Comparison of ENCODE assay signal across 8 cellular contexts in the genomic region with DNA sequence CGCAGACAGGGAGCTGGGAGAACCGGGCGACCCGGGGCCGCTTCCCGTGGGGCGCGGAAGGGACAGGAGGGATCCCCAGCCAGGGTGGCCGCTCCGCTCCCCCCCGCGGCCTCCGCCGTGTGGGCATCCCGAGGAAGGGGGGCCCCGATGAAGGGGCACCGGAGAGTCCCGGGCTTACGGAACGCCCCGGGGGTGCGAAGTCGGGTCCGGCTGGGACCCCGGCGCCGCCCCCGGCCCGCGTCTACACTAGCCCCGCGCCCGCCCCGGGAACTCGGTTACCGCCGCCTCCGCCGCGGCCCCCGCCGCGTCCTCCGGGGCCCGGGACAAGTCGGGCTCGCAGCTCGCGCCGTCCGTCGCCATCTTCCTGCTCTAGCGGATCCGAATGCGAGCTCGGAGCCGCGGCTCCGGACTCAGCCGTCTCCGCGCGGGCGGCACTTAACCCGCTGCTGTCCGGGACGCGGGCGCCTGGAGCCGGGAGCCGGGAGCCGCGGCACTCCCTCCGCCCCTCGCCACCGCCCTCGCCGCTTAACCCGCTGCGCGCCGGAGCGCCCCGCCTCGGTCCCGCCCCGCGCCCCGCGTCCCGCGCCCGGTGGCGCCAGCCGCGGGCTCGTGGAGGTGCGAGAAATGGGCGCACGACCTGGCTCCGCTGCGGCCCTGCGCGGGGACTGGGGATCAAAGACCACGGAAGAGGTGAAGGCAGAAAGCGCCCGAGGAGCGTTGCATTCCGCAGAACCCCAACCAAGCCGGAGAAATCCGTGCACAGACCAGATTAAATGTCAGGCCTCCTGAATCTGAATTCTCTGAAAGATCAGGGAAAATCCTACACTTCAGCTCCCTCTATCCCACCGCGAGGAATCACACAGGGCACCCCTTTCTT. TPM values are rescaled to one million over a fixed set of nuclear protein-coding genes. Genes with fewer than 3 reads are reported as not detected.
DNase-seq lines count a peak whose midpoint lies in the region; ATAC-seq, FAIRE-seq and TF ChIP-seq lines count a peak whose summit lies in the region.

A gene with protein sequence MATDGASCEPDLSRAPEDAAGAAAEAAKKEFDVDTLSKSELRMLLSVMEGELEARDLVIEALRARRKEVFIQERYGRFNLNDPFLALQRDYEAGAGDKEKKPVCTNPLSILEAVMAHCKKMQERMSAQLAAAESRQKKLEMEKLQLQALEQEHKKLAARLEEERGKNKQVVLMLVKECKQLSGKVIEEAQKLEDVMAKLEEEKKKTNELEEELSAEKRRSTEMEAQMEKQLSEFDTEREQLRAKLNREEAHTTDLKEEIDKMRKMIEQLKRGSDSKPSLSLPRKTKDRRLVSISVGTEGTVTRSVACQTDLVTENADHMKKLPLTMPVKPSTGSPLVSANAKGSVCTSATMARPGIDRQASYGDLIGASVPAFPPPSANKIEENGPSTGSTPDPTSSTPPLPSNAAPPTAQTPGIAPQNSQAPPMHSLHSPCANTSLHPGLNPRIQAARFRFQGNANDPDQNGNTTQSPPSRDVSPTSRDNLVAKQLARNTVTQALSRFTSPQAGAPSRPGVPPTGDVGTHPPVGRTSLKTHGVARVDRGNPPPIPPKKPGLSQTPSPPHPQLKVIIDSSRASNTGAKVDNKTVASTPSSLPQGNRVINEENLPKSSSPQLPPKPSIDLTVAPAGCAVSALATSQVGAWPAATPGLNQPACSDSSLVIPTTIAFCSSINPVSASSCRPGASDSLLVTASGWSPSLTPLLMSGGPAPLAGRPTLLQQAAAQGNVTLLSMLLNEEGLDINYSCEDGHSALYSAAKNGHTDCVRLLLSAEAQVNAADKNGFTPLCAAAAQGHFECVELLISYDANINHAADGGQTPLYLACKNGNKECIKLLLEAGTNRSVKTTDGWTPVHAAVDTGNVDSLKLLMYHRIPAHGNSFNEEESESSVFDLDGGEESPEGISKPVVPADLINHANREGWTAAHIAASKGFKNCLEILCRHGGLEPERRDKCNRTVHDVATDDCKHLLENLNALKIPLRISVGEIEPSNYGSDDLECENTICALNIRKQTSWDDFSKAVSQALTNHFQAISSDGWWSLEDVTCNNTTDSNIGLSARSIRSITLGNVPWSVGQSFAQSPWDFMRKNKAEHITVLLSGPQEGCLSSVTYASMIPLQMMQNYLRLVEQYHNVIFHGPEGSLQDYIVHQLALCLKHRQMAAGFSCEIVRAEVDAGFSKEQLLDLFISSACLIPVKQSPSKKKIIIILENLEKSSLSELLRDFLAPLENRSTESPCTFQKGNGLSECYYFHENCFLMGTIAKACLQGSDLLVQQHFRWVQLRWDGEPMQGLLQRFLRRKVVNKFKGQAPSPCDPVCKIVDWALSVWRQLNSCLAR (N-terminal part only) (minus strand): TSS at position 386 of the 877 bp plus-strand sequence. CDS start 26 bp downstream, at position 360.

- no peaks in the 10 kb centered on the region for H3K9me2 ChIP-seq in hepatocyte (replicated peaks; ENCODE audit: insufficient read depth)

- peak within 1 kb of the TSS; percentile 91 for H3K4me2 ChIP-seq in hepatocyte

- H3K79me2 ChIP-seq in hepatocyte, result peaks cover 32% of the 10 kb centered on the region

- H3K4me3 ChIP-seq in astrocyte of the cerebellum (ENCODE audit: low read depth, low read length), result peak within 1 kb of the TSS; percentile 82
- H3K4me3 ChIP-seq in hepatocyte, result peak within 1 kb of the TSS; percentile 92
- H3K4me3 ChIP-seq in prostate gland, result peak within 1 kb of the TSS; percentile 73 to 76

- H3K27me3 ChIP-seq in hepatocyte (peaks cover 17% of the 10 kb centered on the region), prostate gland (replicated peaks; ENCODE audit: insufficient read depth) (no peaks in the 10 kb centered on the region)

- intact Hi-C loops in prostate gland (cut with DNase I), result loop anchor here (5.0 to 10.0 kb wide), 2 partner anchors 121 to 322 kb away; no protein-coding TSS in a partner anchor

- no peaks in the 10 kb centered on the region for H4K20me1 ChIP-seq in hepatocyte (ENCODE audit: insufficient read depth, poor library complexity, severe bottlenecking)

- no peaks in the 10 kb centered on the region for H3K9me3 ChIP-seq in hepatocyte (ENCODE audit: low read depth)
- no peaks in the 10 kb centered on the region for H3K9me3 ChIP-seq in prostate gland

- H3K4me1 ChIP-seq in hepatocyte (ENCODE audit: insufficient read depth) (peaks cover 6% of the 10 kb centered on the region), prostate gland (replicated peaks) (no peaks in the 10 kb centered on the region)

- in situ Hi-C loops in astrocyte of the cerebellum (cut with HindIII; ENCODE audit: low sequenced_read_pairs), result no loop called here

- no peak for TF ChIP-seq POLR2A in prostate gland (IDR thresholded peaks at IDR 0.05)

- 1% methylated on average over 80 of the region's 113 CpGs for WGBS in hepatocyte (ENCODE audit: low lambda C conversion rate, missing lambda C conversion rate)
- under 1% methylated on average over 57 of the region's 113 CpGs for WGBS in prostate gland

- peak; percentile 46 for TF ChIP-seq CTCF in astrocyte of the cerebellum (IDR thresholded peaks at IDR 0.05; ENCODE audit: low read depth, low read length, missing control alignments)
- peak; percentile 7 for TF ChIP-seq CTCF in hepatocyte (IDR thresholded peaks at IDR 0.05; ENCODE audit: poor library complexity)
- no peak for TF ChIP-seq CTCF in prostate gland (IDR thresholded peaks at IDR 0.05)

- FAIRE-seq in HTR-8/SVneo (lab: Jason Lieb, UNC), result no peak

- H3K27ac ChIP-seq in hepatocyte (peak within 1 kb of the TSS; percentile 71), prostate gland (peak within 1 kb of the TSS; percentile 73 to 77)

- H2AFZ ChIP-seq in hepatocyte, result peak within 1 kb of the TSS; percentile 47

- H3K36me3 ChIP-seq in hepatocyte (replicated peaks; ENCODE audit: insufficient read depth, low read depth) (no peaks in the 10 kb centered on the region), prostate gland (no peaks in the 10 kb centered on the region)

- no peak for ATAC-seq in HG03045 (IDR thresholded peaks at IDR 0.05; ENCODE audit: unreplicated experiment)

- peak; percentile 8 for DNase-seq in activated CD4-positive, alpha-beta T cell treated with anti-CD3 and anti-CD28 coated beads for 48 hours
- DNase-seq in activated CD4-positive, alpha-beta T cell treated with anti-CD3 and anti-CD28 coated beads, Interleukin-2, amount 50 U/mL, for 4 hours, result no peak
- DNase-seq in NCI-H1092 (lab: John Stamatoyannopoulos, UW) (peak; percentile 33), astrocyte of the cerebellum (ENCODE audit: low read depth) (peak; percentile 36), hepatocyte (ENCODE audit: low spot score) (peak; percentile 78), prostate gland (ENCODE audit: low spot score) (peak; percentile 27), HTR-8/SVneo (ENCODE audit: insufficient read length, low spot score) (no peak)

RNA-seq across cellular contexts. Expression of the gene that starts here (rescaled TPM):
- 10.9 and 14.5 TPM in 2 replicates for total RNA-seq in hepatocyte
- polyA plus RNA-seq in hepatocyte, result 7.9 and 9.1 TPM in 2 replicates
- 1 to 10 TPM; 5.7 to 8.3 TPM for total RNA-seq in prostate gland

Comparison
In these comparisons a context has a peak if more than half of its experiments do, and no peak if none do; other contexts are left out.
1. DNase-seq: peak in activated CD4-positive, alpha-beta T cell treated with anti-CD3 and anti-CD28 coated beads for 48 hours (single experiment), NCI-H1092 (single experiment), astrocyte of the cerebellum (single experiment), hepatocyte (single experiment) and prostate gland (single experiment); none in activated CD4-positive, alpha-beta T cell treated with anti-CD3 and anti-CD28 coated beads, Interleukin-2, amount 50 U/mL, for 4 hours (0 of 2) and HTR-8/SVneo (single experiment).
2. CTCF ChIP-seq: peak in astrocyte of the cerebellum (single experiment) and hepatocyte (single experiment); none in prostate gland (0 of 4).
3. Peak in every context shown above with its lines, with median percentiles within 50 percentile points of each other: H3K4me3 ChIP-seq.